1 cellular context compared by ENCODE assay signal in genomic region chr7:150811-151221, GRCh38.
TF ChIP-seq lines count a peak whose summit lies in the region.

No MANE protein-coding gene starts in this region.

TF ChIP-seq in K562, 482 proteins besides CTCF, POLR2A, EP300 and RAD21:
- TF ChIP-seq RREB1 (CRISPR knock-in tag; IDR thresholded peaks at IDR 0.05) (no peak), ZNF318 (IDR thresholded peaks at IDR 0.05; ENCODE audit: borderline replicate concordance in 1 of 2, low read depth in 1 of 2) (no peak), LEF1 (IDR thresholded peaks at IDR 0.05) (no peak), CBX2 (IDR thresholded peaks at IDR 0.05; ENCODE audit: insufficient read depth, low read length, poor library complexity, severe bottlenecking) (no peak), ZBTB7A (IDR thresholded peaks at IDR 0.05; ENCODE audit: borderline replicate concordance, control insufficient read depth, low read depth, low read length) (no peak), MAFK (IDR thresholded peaks at IDR 0.05; ENCODE audit: low read length) (no peak), SP1 (CRISPR knock-in tag; IDR thresholded peaks at IDR 0.05) (no peak), KLF10 (CRISPR knock-in tag; IDR thresholded peaks at IDR 0.05) (no peak), GATAD2B (IDR thresholded peaks at IDR 0.05; ENCODE audit: borderline replicate concordance) (no peak), RBM25 (IDR thresholded peaks at IDR 0.05; ENCODE audit: low read depth, low read length, severe bottlenecking) (no peak), CBX8 (IDR thresholded peaks at IDR 0.05; ENCODE audit: borderline replicate concordance, extremely low read depth, low read depth, low read length, poor library complexity, severe bottlenecking) (no peak), NCOA2 (IDR thresholded peaks at IDR 0.05; ENCODE audit: partially characterized antibody in 2 of 2) (no peak), SIX5 (IDR thresholded peaks at IDR 0.05; ENCODE audit: borderline replicate concordance in 1 of 2, insufficient read depth in 1 of 2, low read depth in 1 of 2, low read length in 2 of 2) (no peak), MTF1 (CRISPR knock-in tag; IDR thresholded peaks at IDR 0.05; ENCODE audit: borderline replicate concordance) (no peak)
TF ChIP-seq in K562: peak in this region for 0.
